In genomic region chr2:238059505-238059904, GRCh38 we compare ENCODE assay signal across 9 cellular contexts. TPM values are rescaled to one million over a fixed set of nuclear protein-coding genes. Genes with fewer than 3 reads are reported as not detected.
A peak's percentile ranks its signal among the peaks of the same experiment; 100 is the strongest.
DNase-seq lines count a peak whose midpoint lies in the region; ATAC-seq and TF ChIP-seq lines count a peak whose summit lies in the region.
"Had no signal": no experiment of that assay in that cellular context is flagged by ENCODE, and none has a peak within 500 bp of the region (broad histone marks: within the 10 kb centered on the region; RNA-seq: fewer than 3 reads in every experiment).

No MANE protein-coding gene starts in this region.

- ATAC-seq in GM19463 (IDR thresholded peaks at IDR 0.05; ENCODE audit: unreplicated experiment) (no peak), GM19324 (IDR thresholded peaks at IDR 0.05; ENCODE audit: low FRiP score, unreplicated experiment) (no peak)

- peaks cover 7% of the 10 kb centered on the region for H3K36me3 Mint-ChIP-seq in neural progenitor cell

- H2AFZ ChIP-seq in OCI-LY3 (ENCODE audit: low read depth, low read length) = no peak overlapping the region
- H2AFZ ChIP-seq in neural progenitor cell (replicated peaks) = no peak overlapping the region

- H3K9me3 Mint-ChIP-seq in neural progenitor cell = no peaks in the 10 kb centered on the region

- TF ChIP-seq CTCF in GM12864 (IDR thresholded peaks at IDR 0.05; ENCODE audit: low read depth, low read length, missing control alignments) (no peak), OCI-LY3 (IDR thresholded peaks at IDR 0.05; ENCODE audit: low read depth, low read length) (no peak), dorsolateral prefrontal cortex (IDR thresholded peaks at IDR 0.05 in 54 of 56, conservative IDR thresholded peaks at IDR 0.05 in 2 of 56; ENCODE audit: low read depth in 1 of 56, partially characterized antibody in 56 of 56) (no peak), neural progenitor cell (IDR thresholded peaks at IDR 0.05) (no peak)

- H3K9ac ChIP-seq in OCI-LY3 (ENCODE audit: low read length) (peak overlapping the region; percentile 86), neural progenitor cell (no peak overlapping the region)

- peaks cover 5% of the 10 kb centered on the region for H3K27me3 Mint-ChIP-seq in neural progenitor cell (ENCODE audit: insufficient read depth, low read depth)

- H3K36me3 ChIP-seq in OCI-LY3 (replicated peaks; ENCODE audit: low read depth, low read length) (no peaks in the 10 kb centered on the region), neural progenitor cell (no peaks in the 10 kb centered on the region)

- H3K27me3 ChIP-seq in OCI-LY3 (ENCODE audit: low read depth, low read length) (no peaks in the 10 kb centered on the region), dorsolateral prefrontal cortex (no peaks in the 10 kb centered on the region), neural progenitor cell (no peaks in the 10 kb centered on the region)

- H3K27ac Mint-ChIP-seq in neural progenitor cell = no peak overlapping the region

- H3K4me1 Mint-ChIP-seq in neural progenitor cell = peaks cover 31% of the 10 kb centered on the region

- H3K4me2 ChIP-seq in OCI-LY3 (ENCODE audit: low read length) = peak overlapping the region; percentile 87
- peak overlapping the region; percentile 98 for H3K4me2 ChIP-seq in neural progenitor cell

- H3K79me2 ChIP-seq in OCI-LY3 (ENCODE audit: low read length) (peaks cover 34% of the 10 kb centered on the region), neural progenitor cell (ENCODE audit: low read depth) (peaks cover 42% of the 10 kb centered on the region)

- H4K20me1 ChIP-seq in OCI-LY3 (ENCODE audit: insufficient read depth, low read length) = no peaks in the 10 kb centered on the region
- peaks cover 12% of the 10 kb centered on the region for H4K20me1 ChIP-seq in neural progenitor cell (ENCODE audit: low read depth)

- no peak overlapping the region for H3K27ac ChIP-seq in OCI-LY3 (ENCODE audit: low read length)
- peak overlapping the region in 3 of 59 donors; percentile 82 to 92 (median 84) for H3K27ac ChIP-seq in dorsolateral prefrontal cortex
- no peak overlapping the region for H3K27ac ChIP-seq in neural progenitor cell

- intact Hi-C loops in dorsolateral prefrontal cortex (cut with DNase I) = no loop called here

- H3F3A ChIP-seq in neural progenitor cell (ENCODE audit: low read depth) = peaks cover 23% of the 10 kb centered on the region

- DNase-seq in GM12864 (ENCODE audit: low read depth) = no peak
- no peak for DNase-seq in dorsolateral prefrontal cortex
- no peak for DNase-seq in neural progenitor cell (ENCODE audit: low spot score)
- DNase-seq in DMS 273 treated with DMSO at 0.1 percent for 48 hours (lab: John Stamatoyannopoulos, UW) = no peak
- no peak for DNase-seq in NCI-H2196 (lab: John Stamatoyannopoulos, UW; ENCODE audit: unreplicated experiment)
- DNase-seq: posterior cingulate gyrus had no signal

- peak overlapping the region; percentile 98; the same call in 1 of the 2 replicates for H3K4me3 ChIP-seq in GM12864 (ENCODE audit: low read depth, low read length)
- peak overlapping the region; percentile 81 for H3K4me3 ChIP-seq in OCI-LY3 (ENCODE audit: low read length)
- peak overlapping the region in 55 of 59 donors; percentile 78 to 99 (median 95) for H3K4me3 ChIP-seq in dorsolateral prefrontal cortex
- peak overlapping the region; percentile 93 for H3K4me3 ChIP-seq in neural progenitor cell

- peak overlapping the region; percentile 92 for H3K4me3 Mint-ChIP-seq in neural progenitor cell

- H3K9me3 ChIP-seq in OCI-LY3 (ENCODE audit: insufficient read depth, low read length) (no peaks in the 10 kb centered on the region), neural progenitor cell (ENCODE audit: low read depth) (no peaks in the 10 kb centered on the region)

- H3K4me1 ChIP-seq in OCI-LY3 (ENCODE audit: low read length) (peaks cover 30% of the 10 kb centered on the region), neural progenitor cell (peaks cover 23% of the 10 kb centered on the region)

RNA-seq across cellular contexts. Expression of gene SCLY, which starts 1.3 kb away (rescaled TPM):
- 10 to 100 TPM; 12.6 to 37.0 (median 22.2) TPM for total RNA-seq in dorsolateral prefrontal cortex
- 35.6 and 44.1 TPM in 2 replicates for total RNA-seq in neural progenitor cell (ENCODE audit: low replicate concordance)

RNA-seq across cellular contexts. Expression of gene ESPNL, which starts 40.6 kb away (rescaled TPM):
- total RNA-seq in dorsolateral prefrontal cortex (1 to 10 TPM in 8 of 120 experiments, under 1 TPM in 87, not detected in 25; 0.09 to 2.3 (median 0.29) TPM), neural progenitor cell (ENCODE audit: low replicate concordance) (0.58 and 0.59 TPM in 2 replicates)
